Comparison of ENCODE assay signal across 8 cellular contexts in genomic region chr10:104580321-104580720, GRCh38.
DNase-seq lines count a peak whose midpoint lies in the region; ATAC-seq and TF ChIP-seq lines count a peak whose summit lies in the region.

No MANE protein-coding gene starts in this region.

- TF ChIP-seq CTCF in GM13976 (IDR thresholded peaks at IDR 0.05; ENCODE audit: borderline replicate concordance, control extremely low read depth, extremely low read depth, insufficient read depth, missing control alignments), result no peak

- ATAC-seq in left cardiac atrium, result peak; percentile 60 to 88
- ATAC-seq in Right ventricle myocardium inferior, result no peak
- no peak for ATAC-seq in HG03460 (IDR thresholded peaks at IDR 0.05; ENCODE audit: unreplicated experiment)

- intact Hi-C loops in left cardiac atrium (cut with DNase I), result no loop called here
- intact Hi-C loops in Right ventricle myocardium inferior (cut with DNase I), result no loop called here

- DNase-seq in left cardiac atrium (peak; percentile 38), Right ventricle myocardium inferior (ENCODE audit: missing footprints) (no peak), anterior cingulate cortex (lab: John Stamatoyannopoulos, UW) (peak in 30 of 58 donors; percentile 6 to 65 (median 26)), iris pigment epithelial cell (ENCODE audit: low read depth) (peak; percentile 21), epidermal melanocyte (ENCODE audit: insufficient read length, low spot score) (no peak), GM13976 (ENCODE audit: low spot score) (no peak), NCI-H526 treated with DMSO at 0.1 percent for 48 hours (lab: John Stamatoyannopoulos, UW) (no peak)

- in situ Hi-C loops in GM13976 (cut with MboI; ENCODE audit: low sequenced_read_pairs, unreplicated experiment), result no loop called here

Comparison
In these comparisons a context has a peak if more than half of its experiments do, and no peak if none do; other contexts are left out.
1. ATAC-seq: peak in left cardiac atrium (2 of 2); none in Right ventricle myocardium inferior (single experiment) and HG03460 (single experiment).
2. DNase-seq: peak in left cardiac atrium (single experiment), anterior cingulate cortex (30 of 58) and iris pigment epithelial cell (single experiment); none in Right ventricle myocardium inferior (single experiment), epidermal melanocyte (single experiment), GM13976 (single experiment) and NCI-H526 treated with DMSO at 0.1 percent for 48 hours (single experiment).